8 cellular contexts compared by ENCODE assay signal in genomic region chr17:32877164-32877764, GRCh38. TPM values are rescaled to one million over a fixed set of nuclear protein-coding genes. Genes with fewer than 3 reads are reported as not detected.
DNase-seq lines count a peak whose midpoint lies in the region; ATAC-seq and TF ChIP-seq lines count a peak whose summit lies in the region.

No MANE protein-coding gene starts in this region.

- peaks cover 29% of the 10 kb centered on the region for H3K27me3 Mint-ChIP-seq in activated CD4-positive, alpha-beta T cell treated with anti-CD3 and anti-CD28 coated beads, Interleukin-2, amount 10 ng/mL, durations not matched to agents 7 days and 5 days

- CTCF ChIA-PET in activated CD4-positive, alpha-beta T cell treated with anti-CD3 and anti-CD28 coated beads, Interleukin-2, amount 10 ng/mL, durations not matched to agents 7 days and 5 days (lab: Charles Lee): interaction anchor here (0.6 to 4.0 kb wide), 50 partner anchors 8 to 446 kb away, joined by 3 to 56 read pairs (median 4); partner anchors contain the start of genes CDK5R1, PSMD11 and TMEM98

- no peaks in the 10 kb centered on the region for H3K36me3 Mint-ChIP-seq in activated CD4-positive, alpha-beta T cell treated with anti-CD3 and anti-CD28 coated beads, Interleukin-2, amount 10 ng/mL, durations not matched to agents 7 days and 5 days (ENCODE audit: low read depth)

- POLR2A ChIA-PET in activated CD4-positive, alpha-beta T cell treated with anti-CD3 and anti-CD28 coated beads, Interleukin-2, amount 10 ng/mL, durations not matched to agents 7 days and 5 days (lab: Charles Lee): interaction anchor here (0.6 to 0.9 kb wide), 2 partner anchors 27 to 79 kb away, joined by 3 read pairs; no protein-coding TSS in a partner anchor

- ATAC-seq in HG03354 (IDR thresholded peaks at IDR 0.05; ENCODE audit: poor library complexity, severe bottlenecking, unreplicated experiment): peak; percentile 84

- H3K9ac ChIP-seq in liver (ENCODE audit: low read depth in 1 of 2, low read length in 2 of 2): peak overlapping the region in 1 of 2 donors; percentile 87

- DNase-seq in AML-193 (lab: John Stamatoyannopoulos, UW) (peak; percentile 81 to 86), GM19238 (ENCODE audit: insufficient read length, low spot score) (peak; percentile 87), NCI-H510A (lab: John Stamatoyannopoulos, UW) (peak; percentile 85), dermis blood vessel endothelial cell (peak; percentile 92)
- DNase-seq in activated CD4-positive, alpha-beta T cell treated with anti-CD3 and anti-CD28 coated beads, Interleukin-2, amount 10 ng/mL, durations not matched to agents 7 days and 5 days: peak; percentile 90
- DNase-seq in stimulated activated CD4-positive, alpha-beta T cell treated with anti-CD3 and anti-CD28 coated beads, Interleukin-2, amount 100 ng/mL, for 4 hours (ENCODE audit: low read depth): peak; percentile 89

- no peak overlapping the region for H3K27ac Mint-ChIP-seq in activated CD4-positive, alpha-beta T cell treated with anti-CD3 and anti-CD28 coated beads, Interleukin-2, amount 10 ng/mL, durations not matched to agents 7 days and 5 days

- H3K36me3 ChIP-seq in liver (ENCODE audit: control insufficient read depth in 4 of 4, insufficient read depth in 3 of 4, low read depth in 1 of 4, low read length in 3 of 4): no peaks in the 10 kb centered on the region

- peak overlapping the region; percentile 68 for H3K4me3 Mint-ChIP-seq in activated CD4-positive, alpha-beta T cell treated with anti-CD3 and anti-CD28 coated beads, Interleukin-2, amount 10 ng/mL, durations not matched to agents 7 days and 5 days

- peak; percentile 100 for TF ChIP-seq CTCF in liver (IDR thresholded peaks at IDR 0.05; ENCODE audit: low read depth, low read length, missing input control)

- peak; percentile 68 to 76 for TF ChIP-seq RAD21 in liver (IDR thresholded peaks at IDR 0.05)

- H3K9me3 ChIP-seq in liver (ENCODE audit: control insufficient read depth in 4 of 4, low read length in 3 of 4): no peaks in the 10 kb centered on the region

- H3K27me3 ChIP-seq in liver (ENCODE audit: control insufficient read depth in 4 of 4, insufficient read depth in 4 of 4, low read length in 3 of 4): no peaks in the 10 kb centered on the region

- peak overlapping the region in 1 of 2 donors; percentile 14 for H3K27ac ChIP-seq in liver (ENCODE audit: low read depth in 1 of 2, low read length in 2 of 2)

- 3% methylated on average over 44 of the region's 44 CpGs for WGBS in liver

- peaks cover 13% of the 10 kb centered on the region for H3K4me1 Mint-ChIP-seq in activated CD4-positive, alpha-beta T cell treated with anti-CD3 and anti-CD28 coated beads, Interleukin-2, amount 10 ng/mL, durations not matched to agents 7 days and 5 days

- H3K4me3 ChIP-seq in liver (ENCODE audit: low read depth in 1 of 3, low read length in 3 of 3): peak overlapping the region in 2 of 3 donors; percentile 15 to 100

- H3K9me3 Mint-ChIP-seq in activated CD4-positive, alpha-beta T cell treated with anti-CD3 and anti-CD28 coated beads, Interleukin-2, amount 10 ng/mL, durations not matched to agents 7 days and 5 days: no peaks in the 10 kb centered on the region

- H3K4me1 ChIP-seq in liver (ENCODE audit: control insufficient read depth in 4 of 4, insufficient read depth in 4 of 4, low read length in 3 of 4): peaks cover 2 to 16% (median 7%) of the 10 kb centered on the region in 4 donors

TF ChIP-seq in liver, 16 proteins besides CTCF, POLR2A, EP300 and RAD21:
- no peak for TF ChIP-seq HNF4A (conservative IDR thresholded peaks at IDR 0.05)
- no peak for TF ChIP-seq ATF3 (IDR thresholded peaks at IDR 0.05)
- no peak for TF ChIP-seq TAF1 (conservative IDR thresholded peaks at IDR 0.05)
- TF ChIP-seq FOXA2 (IDR thresholded peaks at IDR 0.05): no peak
- TF ChIP-seq FOXA1 (IDR thresholded peaks at IDR 0.05): no peak
- no peak for TF ChIP-seq YY1 (IDR thresholded peaks at IDR 0.05)
- TF ChIP-seq NR2F2 (IDR thresholded peaks at IDR 0.05): no peak
TF ChIP-seq in liver: peak in this region for 0.

RNA-seq across cellular contexts. Expression of gene MYO1D, which starts 0.3 kb away (rescaled TPM):
- 1 to 10 TPM; 2.0 to 2.2 TPM for total RNA-seq in activated CD4-positive, alpha-beta T cell treated with anti-CD3 and anti-CD28 coated beads, Interleukin-2, amount 10 ng/mL, durations not matched to agents 7 days and 5 days
- 48.8 and 64.4 TPM in 2 replicates for total RNA-seq in dermis blood vessel endothelial cell
- 10 to 100 TPM; 15.8 to 22.9 TPM for total RNA-seq in liver
- 10 to 100 TPM in 1 of 2 donors, 1 to 10 TPM in 1; 4.5 to 10.7 TPM for polyA plus RNA-seq in liver

RNA-seq across cellular contexts. Expression of gene TMEM98, which starts 50.7 kb away (rescaled TPM):
- under 1 TPM; 0.17 to 0.58 TPM for total RNA-seq in activated CD4-positive, alpha-beta T cell treated with anti-CD3 and anti-CD28 coated beads, Interleukin-2, amount 10 ng/mL, durations not matched to agents 7 days and 5 days
- 36.2 and 42.4 TPM in 2 replicates for total RNA-seq in dermis blood vessel endothelial cell
- 10 to 100 TPM; 13.7 to 17.5 TPM for total RNA-seq in liver
- 1 to 10 TPM; 7.0 to 7.7 TPM for polyA plus RNA-seq in liver

Comparison
In these comparisons a context has a peak if more than half of its experiments do, and no peak if none do; other contexts are left out.
1. RNA of gene MYO1D, which starts 0.3 kb away (total RNA-seq): 48.8 to 64.4 TPM in dermis blood vessel endothelial cell and 15.8 to 22.9 TPM in liver; 2.0 to 2.2 TPM in activated CD4-positive, alpha-beta T cell treated with anti-CD3 and anti-CD28 coated beads, Interleukin-2, amount 10 ng/mL, durations not matched to agents 7 days and 5 days; every median in the first group is over 4 times any median in the second.
2. RNA of gene TMEM98, which starts 50.7 kb away (total RNA-seq): 36.2 to 42.4 TPM in dermis blood vessel endothelial cell and 13.7 to 17.5 TPM in liver; 0.17 to 0.58 TPM in activated CD4-positive, alpha-beta T cell treated with anti-CD3 and anti-CD28 coated beads, Interleukin-2, amount 10 ng/mL, durations not matched to agents 7 days and 5 days; every median in the first group is over 4 times any median in the second.
3. Peak in every context shown above with its lines, with median percentiles within 50 percentile points of each other: DNase-seq.